8 cellular contexts compared by ENCODE assay signal in genomic region chr13:69178000-69178399, GRCh38.
"Had no signal": no experiment of that assay in that cellular context is flagged by ENCODE, and none has a peak within 500 bp of the region (broad histone marks: within the 10 kb centered on the region; RNA-seq: fewer than 3 reads in every experiment).

No MANE protein-coding gene starts in this region.

- H2AFZ ChIP-seq: GM23248 had no signal

- H3K9me3 ChIP-seq: HAP-1 had no signal

- ATAC-seq: HCT116, K562 had no signal

- H3K27ac ChIP-seq: GM23248 had no signal

- H3K36me3 ChIP-seq: HAP-1 had no signal

- H3K9ac ChIP-seq: GM23248 had no signal

- H3K4me3 ChIP-seq: GM23248, HAP-1, K562 had no signal

- H3K4me1 ChIP-seq: HAP-1 had no signal

- DNase-seq: GM23248, GOT3, H7, HFFc6, IMR-90 had no signal
